In the genomic region with DNA sequence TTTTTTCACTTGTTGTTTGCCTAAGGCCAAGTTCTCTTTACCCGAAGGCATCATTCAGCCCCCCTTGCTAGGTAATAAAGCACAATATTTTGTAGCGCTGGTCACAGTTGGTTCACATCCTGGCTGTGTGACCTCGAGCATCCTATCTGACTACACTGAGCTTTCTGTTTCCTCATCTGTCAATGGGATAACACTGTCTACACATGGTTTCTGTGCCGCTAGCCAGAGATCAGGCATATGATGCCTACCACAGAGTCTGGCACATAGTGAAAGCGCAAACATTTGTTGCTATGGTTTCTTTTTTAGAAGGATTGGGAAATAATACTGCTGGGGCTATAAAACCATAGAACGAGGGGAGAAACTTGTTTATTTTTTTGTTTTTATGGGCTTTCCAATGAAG, we compare ENCODE assay signal across 26 cellular contexts.
"Had no signal": no experiment of that assay in that cellular context is flagged by ENCODE, and none has a peak within 500 bp of the region (broad histone marks: within the 10 kb centered on the region; RNA-seq: fewer than 3 reads in every experiment).

No MANE protein-coding gene starts in this region.

- H3K36me3 Mint-ChIP-seq: activated CD8-positive, alpha-beta memory T cell treated with anti-CD3 and anti-CD28 coated beads, Interleukin-2, amount 10 ng/mL, durations not matched to agents 7 days and 5 days; activated naive CD8-positive, alpha-beta T cell had no signal

- DNase-seq: activated B cell treated with CpG ODN at 0.5 μM for 24 hours; activated CD4-positive, alpha-beta T cell treated with anti-CD3 and anti-CD28 coated beads for 36 hours; activated CD8-positive, alpha-beta memory T cell treated with anti-CD3 and anti-CD28 coated beads, Interleukin-2, amount 10 ng/mL, durations not matched to agents 7 days and 5 days; activated CD8-positive, alpha-beta T cell treated with anti-CD3 and anti-CD28 coated beads, Interleukin-2, amount 10 ng/mL, durations not matched to agents 7 days and 5 days; activated naive CD4-positive, alpha-beta T cell treated with Interleukin-2 at 50 U/mL for 16 hours; activated T-cell treated with anti-CD3 and anti-CD28 coated beads, Interleukin-2, amount 50 U/mL, for 48 hours; anterior cingulate cortex; effector memory CD8-positive, alpha-beta T cell; foreskin melanocyte; kidney glomerular epithelial cell; left ventricle myocardium inferior; naive B cell; nephron progenitor cell; right cardiac atrium; stimulated activated CD4-positive, alpha-beta T cell treated with anti-CD3 and anti-CD28 coated beads, Interleukin-15, amount 100 ng/mL, for 24 hours; stimulated activated CD4-positive, alpha-beta T cell treated with anti-CD3 and anti-CD28 coated beads, Interleukin-2, amount 100 ng/mL, for 24 hours; stimulated activated naive B cell treated with anti-CD40 and anti-IgM and Interleukin-4, amounts not matched to agents 10 μg/mL and 1 μg/mL and 100 μg/mL, for 72 hours; T-helper 2 cell; tibial artery had no signal

- H3K4me3 ChIP-seq: left ventricle myocardium inferior, lung, suprapubic skin, tibial artery had no signal

- H3K27me3 Mint-ChIP-seq: activated B cell treated with CpG ODN at 0.5 μM for 24 hours; activated naive CD8-positive, alpha-beta T cell; naive B cell; stimulated activated naive B cell treated with anti-CD40 and anti-IgM and Interleukin-4, amounts not matched to agents 10 μg/mL and 1 μg/mL and 100 μg/mL, for 72 hours had no signal

- H3K9me3 Mint-ChIP-seq: activated B cell treated with CpG ODN at 0.5 μM for 24 hours; central memory CD8-positive, alpha-beta T cell; effector memory CD8-positive, alpha-beta T cell; naive B cell; nephron progenitor cell; stimulated activated naive B cell treated with anti-CD40 and anti-IgM and Interleukin-4, amounts not matched to agents 10 μg/mL and 1 μg/mL and 100 μg/mL, for 72 hours had no signal

- H3K4me1 Mint-ChIP-seq: activated B cell treated with CpG ODN at 0.5 μM for 24 hours; activated CD4-positive, alpha-beta T cell treated with anti-CD3 and anti-CD28 coated beads for 36 hours; activated CD8-positive, alpha-beta memory T cell treated with anti-CD3 and anti-CD28 coated beads, Interleukin-2, amount 10 ng/mL, durations not matched to agents 7 days and 5 days; central memory CD8-positive, alpha-beta T cell; naive B cell; nephron progenitor cell; stimulated activated naive B cell treated with anti-CD40 and anti-IgM and Interleukin-4, amounts not matched to agents 10 μg/mL and 1 μg/mL and 100 μg/mL, for 72 hours had no signal

- H3K4me1 ChIP-seq: parathyroid adenoma, suprapubic skin had no signal

- H3K27ac Mint-ChIP-seq: activated B cell treated with CpG ODN at 0.5 μM for 24 hours; activated CD4-positive, alpha-beta T cell treated with anti-CD3 and anti-CD28 coated beads for 36 hours; activated CD8-positive, alpha-beta memory T cell treated with anti-CD3 and anti-CD28 coated beads, Interleukin-2, amount 10 ng/mL, durations not matched to agents 7 days and 5 days; activated CD8-positive, alpha-beta T cell treated with anti-CD3 and anti-CD28 coated beads, Interleukin-2, amount 10 ng/mL, durations not matched to agents 7 days and 5 days; activated naive CD8-positive, alpha-beta T cell; effector memory CD8-positive, alpha-beta T cell; naive B cell; nephron progenitor cell; stimulated activated naive B cell treated with anti-CD40 and anti-IgM and Interleukin-4, amounts not matched to agents 10 μg/mL and 1 μg/mL and 100 μg/mL, for 72 hours had no signal

- H3K4me3 Mint-ChIP-seq: activated B cell treated with CpG ODN at 0.5 μM for 24 hours; activated CD4-positive, alpha-beta T cell treated with anti-CD3 and anti-CD28 coated beads for 36 hours; activated CD8-positive, alpha-beta memory T cell treated with anti-CD3 and anti-CD28 coated beads, Interleukin-2, amount 10 ng/mL, durations not matched to agents 7 days and 5 days; activated CD8-positive, alpha-beta T cell treated with anti-CD3 and anti-CD28 coated beads, Interleukin-2, amount 10 ng/mL, durations not matched to agents 7 days and 5 days; activated naive CD8-positive, alpha-beta T cell; central memory CD8-positive, alpha-beta T cell; effector memory CD8-positive, alpha-beta T cell; naive B cell; nephron progenitor cell; stimulated activated naive B cell treated with anti-CD40 and anti-IgM and Interleukin-4, amounts not matched to agents 10 μg/mL and 1 μg/mL and 100 μg/mL, for 72 hours had no signal

- ATAC-seq: activated CD4-positive, alpha-beta T cell treated with anti-CD3 and anti-CD28 coated beads for 36 hours; activated CD8-positive, alpha-beta memory T cell treated with anti-CD3 and anti-CD28 coated beads, Interleukin-2, amount 10 ng/mL, durations not matched to agents 7 days and 5 days; activated CD8-positive, alpha-beta T cell treated with anti-CD3 and anti-CD28 coated beads, Interleukin-2, amount 10 ng/mL, durations not matched to agents 7 days and 5 days; effector memory CD8-positive, alpha-beta T cell; esophagus mucosa; right cardiac atrium; stimulated activated naive B cell treated with anti-CD40 and anti-IgM and Interleukin-4, amounts not matched to agents 10 μg/mL and 1 μg/mL and 100 μg/mL, for 72 hours had no signal

- H3K9me3 ChIP-seq: left ventricle myocardium inferior, neutrophil, suprapubic skin, tibial artery had no signal

- H3K36me3 ChIP-seq: left ventricle myocardium inferior, neutrophil, tibial artery had no signal
